19 cellular contexts compared by ENCODE assay signal in genomic region chr16:79185681-79186080, GRCh38.
DNase-seq lines count a peak whose midpoint lies in the region; ATAC-seq and TF ChIP-seq lines count a peak whose summit lies in the region.
"Had no signal": no experiment of that assay in that cellular context is flagged by ENCODE, and none has a peak within 500 bp of the region (broad histone marks: within the 10 kb centered on the region; RNA-seq: fewer than 3 reads in every experiment).

No MANE protein-coding gene starts in this region.

- H3K9me3 Mint-ChIP-seq in MCF 10A (ENCODE audit: unreplicated experiment): no peaks in the 10 kb centered on the region
- H3K9me3 Mint-ChIP-seq in activated T-helper 17 cell treated with anti-CD3 and anti-CD28 coated beads, Interleukin-2, amount 50 U/mL, for 72 hours: peaks cover 3% of the 10 kb centered on the region
- H3K9me3 Mint-ChIP-seq in nephron progenitor cell: peaks cover 23% of the 10 kb centered on the region
- H3K9me3 Mint-ChIP-seq in activated CD4-positive, alpha-beta T cell treated with anti-CD3 and anti-CD28 coated beads, Interleukin-2, amount 10 ng/mL, durations not matched to agents 7 days and 5 days: peaks cover 9% of the 10 kb centered on the region

- H3K4me3 Mint-ChIP-seq in MCF 10A (ENCODE audit: unreplicated experiment) (no peak overlapping the region), nephron progenitor cell (no peak overlapping the region)
- H3K4me3 Mint-ChIP-seq in activated T-helper 17 cell treated with anti-CD3 and anti-CD28 coated beads, Interleukin-2, amount 50 U/mL, for 72 hours: no peak overlapping the region
- no peak overlapping the region for H3K4me3 Mint-ChIP-seq in activated CD4-positive, alpha-beta T cell treated with anti-CD3 and anti-CD28 coated beads, Interleukin-2, amount 10 ng/mL, durations not matched to agents 7 days and 5 days
- H3K4me3 Mint-ChIP-seq: HFFc6 had no signal

- WGBS in mammary epithelial cell (ENCODE audit: low coverage, missing lambda C conversion rate): 73% methylated on average over 4 of the region's 4 CpGs

- in situ Hi-C loops in mammary epithelial cell (cut with MboI; ENCODE audit: low sequenced_read_pairs in 2 of 2): no loop called here

- CTCF ChIA-PET in MCF 10A (lab: Yijun Ruan, JAX): interaction anchor here (0.6 kb wide), 1 partner anchor 278 kb away, joined by 3 read pairs; no protein-coding TSS in a partner anchor
- CTCF ChIA-PET in mammary epithelial cell (lab: Charles Lee; ENCODE audit: low non-redundant PET): no interaction called here
- CTCF ChIA-PET in activated CD4-positive, alpha-beta T cell treated with anti-CD3 and anti-CD28 coated beads, Interleukin-2, amount 10 ng/mL, durations not matched to agents 7 days and 5 days (lab: Charles Lee): no interaction called here

- no peak overlapping the region for H3K9ac ChIP-seq in mammary epithelial cell (ENCODE audit: insufficient read depth, low read length)

- POLR2A ChIA-PET in MCF 10A (lab: Yijun Ruan, JAX): no interaction called here
- POLR2A ChIA-PET in activated CD4-positive, alpha-beta T cell treated with anti-CD3 and anti-CD28 coated beads, Interleukin-2, amount 10 ng/mL, durations not matched to agents 7 days and 5 days (lab: Charles Lee): no interaction called here

- dilution Hi-C loops in mammary epithelial cell (cut with HindIII; ENCODE audit: low sequenced_read_pairs): no loop called here

- peaks cover 34% of the 10 kb centered on the region for H3K4me1 Mint-ChIP-seq in MCF 10A (ENCODE audit: insufficient read depth, unreplicated experiment)
- peaks cover 23% of the 10 kb centered on the region for H3K4me1 Mint-ChIP-seq in activated T-helper 17 cell treated with anti-CD3 and anti-CD28 coated beads, Interleukin-2, amount 50 U/mL, for 72 hours
- peaks cover 31% of the 10 kb centered on the region for H3K4me1 Mint-ChIP-seq in nephron progenitor cell
- peaks cover 1% of the 10 kb centered on the region for H3K4me1 Mint-ChIP-seq in activated CD4-positive, alpha-beta T cell treated with anti-CD3 and anti-CD28 coated beads, Interleukin-2, amount 10 ng/mL, durations not matched to agents 7 days and 5 days

- H3K27ac ChIP-seq in mammary epithelial cell (ENCODE audit: insufficient read depth, low read depth, low read length): no peak overlapping the region
- H3K27ac ChIP-seq: A549, PC-9, SK-N-MC had no signal

- DNase-seq in MCF 10A (ENCODE audit: unreplicated experiment) (no peak), mammary epithelial cell (no peak), NCI-H1694 treated with DMSO at 0.1 percent for 48 hours (lab: John Stamatoyannopoulos, UW) (peak; percentile 31), nephron progenitor cell (no peak)
- no peak for DNase-seq in activated CD4-positive, alpha-beta T cell treated with anti-CD3 and anti-CD28 coated beads, Interleukin-2, amount 10 ng/mL, durations not matched to agents 7 days and 5 days
- DNase-seq: C1 segment of cervical spinal cord, EL, HFFc6, MM.1S, NCI-H1105, NCI-H1930, NCI-H82, PC-9, T-helper 1 cell had no signal

- H3K4me3 ChIP-seq in mammary epithelial cell (replicated peaks in 1 of 3; ENCODE audit: insufficient read depth in 1 of 3, low read depth in 2 of 3, low read length in 3 of 3): no peak overlapping the region
- H3K4me3 ChIP-seq: A549, PC-9, SK-N-MC had no signal

- ATAC-seq in activated T-helper 17 cell treated with anti-CD3 and anti-CD28 coated beads, Interleukin-2, amount 50 U/mL, for 72 hours (replicated peaks): no peak
- ATAC-seq in HG03025 (IDR thresholded peaks at IDR 0.05; ENCODE audit: low FRiP score, unreplicated experiment) (no peak), HG03571 (IDR thresholded peaks at IDR 0.05; ENCODE audit: unreplicated experiment) (no peak)
- ATAC-seq: A549 had no signal

- no peaks in the 10 kb centered on the region for H4K20me1 ChIP-seq in mammary epithelial cell (ENCODE audit: insufficient read depth, low read length)

- TF ChIP-seq CTCF in MCF 10A (IDR thresholded peaks at IDR 0.05; ENCODE audit: unreplicated experiment): no peak
- no peak for TF ChIP-seq CTCF in mammary epithelial cell (conservative IDR thresholded peaks at IDR 0.05 in 1 of 2, IDR thresholded peaks at IDR 0.05 in 1 of 2; ENCODE audit: extremely low read depth in 1 of 2, insufficient read depth in 1 of 2, low read depth in 1 of 2, low read length in 2 of 2)
- no peak for TF ChIP-seq CTCF in nephron progenitor cell (IDR thresholded peaks at IDR 0.05)

- H3K79me2 ChIP-seq in mammary epithelial cell (ENCODE audit: insufficient read depth, low read length): no peaks in the 10 kb centered on the region

- H3K27ac Mint-ChIP-seq in MCF 10A (ENCODE audit: low read depth, unreplicated experiment): peak overlapping the region; percentile 14
- peak overlapping the region; percentile 3 for H3K27ac Mint-ChIP-seq in activated T-helper 17 cell treated with anti-CD3 and anti-CD28 coated beads, Interleukin-2, amount 50 U/mL, for 72 hours
- peak overlapping the region; percentile 60 for H3K27ac Mint-ChIP-seq in nephron progenitor cell
- H3K27ac Mint-ChIP-seq in activated CD4-positive, alpha-beta T cell treated with anti-CD3 and anti-CD28 coated beads, Interleukin-2, amount 10 ng/mL, durations not matched to agents 7 days and 5 days: no peak overlapping the region
- H3K27ac Mint-ChIP-seq: HFFc6 had no signal

- H3K36me3 ChIP-seq in mammary epithelial cell (ENCODE audit: insufficient read depth, low read length): no peaks in the 10 kb centered on the region

- H3K4me2 ChIP-seq in mammary epithelial cell (ENCODE audit: insufficient read depth, low read depth, low read length): no peak overlapping the region
- H3K4me2 ChIP-seq: A549, PC-9 had no signal

- intact Hi-C loops in MCF 10A (cut with micrococcal nuclease): no loop called here
- intact Hi-C loops in mammary epithelial cell (cut with micrococcal nuclease): no loop called here

- H3K9me3 ChIP-seq in mammary epithelial cell (replicated peaks; ENCODE audit: insufficient read depth, low read length): peaks cover 6% of the 10 kb centered on the region
- H3K9me3 ChIP-seq: A549 had no signal

- H3K27me3 Mint-ChIP-seq in MCF 10A (ENCODE audit: insufficient read depth, unreplicated experiment) (no peaks in the 10 kb centered on the region), nephron progenitor cell (ENCODE audit: low read depth, poor library complexity) (peaks cover 2% of the 10 kb centered on the region)
- H3K27me3 Mint-ChIP-seq in activated T-helper 17 cell treated with anti-CD3 and anti-CD28 coated beads, Interleukin-2, amount 50 U/mL, for 72 hours: no peaks in the 10 kb centered on the region
- H3K27me3 Mint-ChIP-seq in activated CD4-positive, alpha-beta T cell treated with anti-CD3 and anti-CD28 coated beads, Interleukin-2, amount 10 ng/mL, durations not matched to agents 7 days and 5 days: no peaks in the 10 kb centered on the region

- BruUV-seq in MCF 10A (replicated peaks; lab: Mats Ljungman, UMichigan): no TSS peak
- no TSS peak for BruUV-seq in mammary epithelial cell (replicated peaks; lab: Mats Ljungman, UMichigan)

- no peaks in the 10 kb centered on the region for H3K4me1 ChIP-seq in mammary epithelial cell (ENCODE audit: insufficient read depth, low read length)
- H3K4me1 ChIP-seq: A549 had no signal

- H3K27me3 ChIP-seq in mammary epithelial cell (ENCODE audit: insufficient read depth, low read length): no peaks in the 10 kb centered on the region

- H2AFZ ChIP-seq in mammary epithelial cell (ENCODE audit: low read depth, low read length): no peak overlapping the region
- H2AFZ ChIP-seq: PC-9 had no signal

- H3K36me3 Mint-ChIP-seq in MCF 10A (ENCODE audit: insufficient read depth, unreplicated experiment): no peaks in the 10 kb centered on the region
- H3K36me3 Mint-ChIP-seq in activated T-helper 17 cell treated with anti-CD3 and anti-CD28 coated beads, Interleukin-2, amount 50 U/mL, for 72 hours (ENCODE audit: low read depth): no peaks in the 10 kb centered on the region
- H3K36me3 Mint-ChIP-seq in nephron progenitor cell (ENCODE audit: low read depth): peaks cover 22% of the 10 kb centered on the region
- H3K36me3 Mint-ChIP-seq in activated CD4-positive, alpha-beta T cell treated with anti-CD3 and anti-CD28 coated beads, Interleukin-2, amount 10 ng/mL, durations not matched to agents 7 days and 5 days (ENCODE audit: low read depth): peaks cover 2% of the 10 kb centered on the region
